ENCODE assay signal across 8 cellular contexts in genomic region chr7:100673302-100673941, GRCh38. TPM values are rescaled to one million over a fixed set of nuclear protein-coding genes. Genes with fewer than 3 reads are reported as not detected.
DNase-seq lines count a peak whose midpoint lies in the region; ATAC-seq, FAIRE-seq and TF ChIP-seq lines count a peak whose summit lies in the region.

TSS of gene GNB2 (plus strand) at chr7:100673740. CDS start at chr7:100676266, 2,526 bp downstream.

- H3K27me3 ChIP-seq in HUES64 (ENCODE audit: insufficient read depth, low read length) (peaks cover 6% of the 10 kb centered on the region; the same call in 1 of the 2 replicates), OCI-LY1 (ENCODE audit: insufficient read depth, low read length) (no peaks in the 10 kb centered on the region)

- H3F3A ChIP-seq in OCI-LY1 (ENCODE audit: insufficient read depth, low read length), result no peaks in the 10 kb centered on the region

- peaks cover 19% of the 10 kb centered on the region for H3K36me3 ChIP-seq in HUES64 (ENCODE audit: insufficient read depth, low read length)
- peaks cover 22% of the 10 kb centered on the region for H3K36me3 ChIP-seq in OCI-LY1 (ENCODE audit: insufficient read depth, low read length)

- H3K4me3 ChIP-seq in HUES64 (ENCODE audit: low read length), result peak within 1 kb of the TSS; percentile 83
- peak within 1 kb of the TSS; percentile 76 for H3K4me3 ChIP-seq in OCI-LY1 (ENCODE audit: low read depth, low read length, poor library complexity, severe bottlenecking)

- H3K79me2 ChIP-seq in OCI-LY1 (ENCODE audit: insufficient read depth, low read length), result peaks cover 6% of the 10 kb centered on the region

- peak; percentile 54 for ATAC-seq in GM21447 (IDR thresholded peaks at IDR 0.05; ENCODE audit: unreplicated experiment)

- peaks cover 5% of the 10 kb centered on the region for H3K36me3 Mint-ChIP-seq in mesothelial cell of epicardium

- H3K9me2 ChIP-seq in OCI-LY1 (ENCODE audit: low read depth, low read length), result no peaks in the 10 kb centered on the region

- H3K4me1 Mint-ChIP-seq in mesothelial cell of epicardium, result peaks cover 14% of the 10 kb centered on the region

- H3K27ac ChIP-seq in HUES64 (ENCODE audit: low read depth, low read length) (peak within 1 kb of the TSS; percentile 93), OCI-LY1 (ENCODE audit: low read depth, low read length, poor library complexity, severe bottlenecking) (peak within 1 kb of the TSS; percentile 74)

- H3K9me3 Mint-ChIP-seq in mesothelial cell of epicardium, result no peaks in the 10 kb centered on the region

- no peaks in the 10 kb centered on the region; the same call in 1 of the 2 replicates for H3K4me1 ChIP-seq in HUES64 (ENCODE audit: insufficient read depth, low read length)
- H3K4me1 ChIP-seq in OCI-LY1 (ENCODE audit: insufficient read depth, low read length, severe bottlenecking), result peaks cover 11% of the 10 kb centered on the region

- H4K20me1 ChIP-seq in OCI-LY1 (ENCODE audit: insufficient read depth, low read length), result no peaks in the 10 kb centered on the region

- H3K9ac ChIP-seq in HUES64 (ENCODE audit: low read depth, low read length) (peak within 1 kb of the TSS; percentile 91), OCI-LY1 (ENCODE audit: low read length) (peak within 1 kb of the TSS; percentile 94)

- no peak within 1 kb of the TSS for H2AFZ ChIP-seq in OCI-LY1 (ENCODE audit: low read length)

- H3K27ac Mint-ChIP-seq in mesothelial cell of epicardium, result peak within 1 kb of the TSS; percentile 97

- H3K27me3 Mint-ChIP-seq in mesothelial cell of epicardium (ENCODE audit: low read depth), result peaks cover 16% of the 10 kb centered on the region

- DNase-seq in Caki2 (ENCODE audit: low read depth) (peak; percentile 99), mesothelial cell of epicardium (ENCODE audit: low spot score in 2 of 2, unreplicated experiment in 2 of 2) (peak; percentile 97 to 100)
- peak; percentile 97 for DNase-seq in activated CD8-positive, alpha-beta memory T cell treated with anti-CD3 and anti-CD28 coated beads, Interleukin-2, amount 50 U/mL, for 4 hours
- DNase-seq in stimulated activated CD8-positive, alpha-beta memory T cell treated with anti-CD3 and anti-CD28 coated beads, Interleukin-15, amount 100 ng/mL, for 48 hours (ENCODE audit: low read depth in 2 of 2), result peak; percentile 97

- H3K9me3 ChIP-seq in HUES64 (ENCODE audit: insufficient read depth, low read depth, low read length) (no peaks in the 10 kb centered on the region), OCI-LY1 (ENCODE audit: low read length) (no peaks in the 10 kb centered on the region)

- in situ Hi-C loops in Caki2 (cut with HindIII; ENCODE audit: low pct_unique_long_range_greater_than_20kb, low sequenced_read_pairs), result no loop called here

- H3K4me2 ChIP-seq in OCI-LY1 (ENCODE audit: low read length), result peak within 1 kb of the TSS; percentile 80

- H3K4me3 Mint-ChIP-seq in mesothelial cell of epicardium, result peak within 1 kb of the TSS; percentile 95

- peak; percentile 96 for FAIRE-seq in endometrium (lab: Jason Lieb, UNC)

- WGBS in HUES64, result under 1% methylated on average over 65 of the region's 65 CpGs

- no peak for TF ChIP-seq CTCF in OCI-LY1 (IDR thresholded peaks at IDR 0.05; ENCODE audit: low read length)
- TF ChIP-seq CTCF in mesothelial cell of epicardium (IDR thresholded peaks at IDR 0.05; ENCODE audit: unreplicated experiment), result no peak

RNA-seq across cellular contexts. Expression of gene GNB2, which starts in this region (rescaled TPM):
- total RNA-seq in Caki2 (2014; rRNA removed; shearing (Covaris generic); ENCODE audit: low replicate concordance), result 116 and 179 TPM in 2 replicates
- 101 TPM for polyA plus RNA-seq in HUES64 (2013, experiment 1 of 2)
- 107 TPM for polyA plus RNA-seq in HUES64 (2013, experiment 2 of 2)
- 173 to 178 TPM (median 174 TPM) in 3 replicates for total RNA-seq in mesothelial cell of epicardium

Comparison
In these comparisons a context has a peak if more than half of its experiments do, and no peak if none do; other contexts are left out.
1. Peak in every context shown above with its lines: DNase-seq, ATAC-seq, H3K4me3 ChIP-seq and H3K27ac ChIP-seq.